In the genomic region with DNA sequence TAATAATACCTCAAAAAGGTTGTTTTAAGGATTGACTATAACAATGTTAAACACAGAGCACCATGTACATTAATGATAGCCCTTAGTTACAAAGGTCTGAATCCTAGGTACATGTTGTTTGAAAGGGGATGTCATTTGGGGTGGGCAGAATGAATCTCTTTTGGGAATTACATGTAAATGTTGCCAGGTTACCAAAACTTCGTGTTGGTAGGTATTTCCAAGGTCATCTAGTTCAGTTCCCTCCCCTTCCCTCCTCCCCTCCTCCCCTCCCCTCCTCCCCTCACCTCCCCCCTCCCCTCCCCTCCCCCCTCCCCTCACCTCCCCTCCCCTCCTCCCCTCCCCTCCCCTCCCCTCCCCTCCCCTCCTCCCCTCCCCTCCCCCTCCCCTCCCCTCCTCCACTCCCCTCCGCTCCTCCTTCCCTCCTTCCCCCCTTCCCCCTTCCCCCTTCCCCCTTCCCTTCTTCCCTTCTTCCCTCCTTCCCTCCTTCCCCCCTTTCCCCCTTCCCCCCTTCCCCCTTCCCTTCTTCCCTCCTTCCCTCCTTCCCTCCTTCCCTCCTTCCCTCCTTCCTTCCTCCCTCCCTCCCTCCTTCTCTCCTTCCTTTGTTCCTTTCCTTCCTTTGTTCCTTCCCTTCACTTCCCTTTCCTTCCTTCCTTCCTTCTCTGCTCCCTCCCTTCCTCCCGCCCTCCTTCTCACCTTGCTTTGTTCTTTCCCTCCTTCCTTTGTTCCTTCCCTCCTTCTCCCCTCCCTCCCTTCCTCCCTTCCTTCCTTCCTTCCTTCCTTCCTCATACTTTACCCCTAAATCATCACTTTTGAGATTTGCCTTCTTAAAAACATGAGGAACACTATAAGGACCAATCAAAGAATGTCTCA, we compare ENCODE assay signal across 15 cellular contexts.
"Had no signal": no experiment of that assay in that cellular context is flagged by ENCODE, and none has a peak within 500 bp of the region (broad histone marks: within the 10 kb centered on the region; RNA-seq: fewer than 3 reads in every experiment).

No MANE protein-coding gene starts in this region.

- ATAC-seq: left colon had no signal

- H3K27me3 ChIP-seq: ascending aorta, dorsolateral prefrontal cortex, esophagus squamous epithelium, neutrophil, SJSA1, transverse colon had no signal

- H3K27me3 Mint-ChIP-seq: naive B cell had no signal

- H3K27ac ChIP-seq: ascending aorta, dorsolateral prefrontal cortex, esophagus squamous epithelium, neutrophil, SJSA1, transverse colon, VCaP had no signal

- H3K36me3 ChIP-seq: ascending aorta, esophagus squamous epithelium, neutrophil, transverse colon had no signal

- H3K4me3 ChIP-seq: ascending aorta, dorsolateral prefrontal cortex, esophagus squamous epithelium, SJSA1, transverse colon had no signal

- FAIRE-seq: endometrium had no signal

- H3K36me3 Mint-ChIP-seq: immature natural killer cell had no signal

- H3K4me3 Mint-ChIP-seq: immature natural killer cell had no signal

- H3K4me1 ChIP-seq: ascending aorta, esophagus squamous epithelium had no signal

- H3K9me3 Mint-ChIP-seq: immature natural killer cell, naive B cell had no signal

- DNase-seq: dorsolateral prefrontal cortex, esophagus squamous epithelium, foreskin fibroblast, immature natural killer cell, left colon, naive B cell, retina, substantia nigra, T1000, transverse colon had no signal

- H3K9me3 ChIP-seq: ascending aorta, esophagus squamous epithelium, neutrophil, SJSA1, transverse colon had no signal
